ENCODE assay signal across 8 cellular contexts in genomic region chr9:113875917-113876805, GRCh38. TPM values are rescaled to one million over a fixed set of nuclear protein-coding genes. Genes with fewer than 3 reads are reported as not detected.
DNase-seq lines count a peak whose midpoint lies in the region; ATAC-seq and TF ChIP-seq lines count a peak whose summit lies in the region.

ZNF618 (plus strand) TSS chr9:113876309; CDS start chr9:113876381, 72 bp downstream.

- intact Hi-C loops in right cardiac atrium (cut with DNase I), result no loop called here
- intact Hi-C loops in prostate gland (cut with DNase I), result loop anchor here (5.0 to 10.0 kb wide), 2 partner anchors 69 to 79 kb away; no protein-coding TSS in a partner anchor

- peak within 1 kb of the TSS; percentile 94 for H3K9ac ChIP-seq in adipocyte (ENCODE audit: low read length)

- H3K9me3 ChIP-seq in adipocyte (ENCODE audit: control insufficient read depth, low read length), result no peaks in the 10 kb centered on the region
- H3K9me3 ChIP-seq in right cardiac atrium (ENCODE audit: control insufficient read depth, low read length), result no peaks in the 10 kb centered on the region
- H3K9me3 ChIP-seq in prostate gland, result no peaks in the 10 kb centered on the region

- H3K27ac ChIP-seq in right cardiac atrium (ENCODE audit: low read length) (peak within 1 kb of the TSS; percentile 68), prostate gland (peak within 1 kb of the TSS; percentile 65 to 66)

- no peak for TF ChIP-seq POLR2A in prostate gland (IDR thresholded peaks at IDR 0.05)

- H3K4me1 ChIP-seq in adipocyte (ENCODE audit: control insufficient read depth, insufficient read depth, low read length), result peaks cover 25% of the 10 kb centered on the region
- H3K4me1 ChIP-seq in right cardiac atrium (ENCODE audit: control insufficient read depth, insufficient read depth, low read length), result no peaks in the 10 kb centered on the region
- no peaks in the 10 kb centered on the region for H3K4me1 ChIP-seq in prostate gland (replicated peaks)

- WGBS in right cardiac atrium, result under 1% methylated on average over 100 of the region's 117 CpGs
- 1% methylated on average over 86 of the region's 117 CpGs for WGBS in prostate gland

- DNase-seq in AG20443 (ENCODE audit: low spot score) (peak; percentile 86), NCI-H2196 treated with DMSO at 0.1 percent for 48 hours (lab: John Stamatoyannopoulos, UW; ENCODE audit: unreplicated experiment) (peak; percentile 13), adipocyte (ENCODE audit: low read depth) (peak; percentile 73), right cardiac atrium (peak; percentile 25 to 72 (median 71)), prostate gland (ENCODE audit: low spot score) (no peak)

- H3K36me3 ChIP-seq in adipocyte (ENCODE audit: control insufficient read depth, insufficient read depth, low read length, severe bottlenecking) (no peaks in the 10 kb centered on the region), prostate gland (no peaks in the 10 kb centered on the region)

- H3K4me3 ChIP-seq in adipocyte (ENCODE audit: low read length) (peak within 1 kb of the TSS; percentile 89), right cardiac atrium (ENCODE audit: low read length) (peak within 1 kb of the TSS; percentile 100), prostate gland (peak within 1 kb of the TSS; percentile 85 to 91)

- ATAC-seq in GM18502 (IDR thresholded peaks at IDR 0.05; ENCODE audit: poor library complexity, unreplicated experiment) (peak; percentile 48), right cardiac atrium (peak; percentile 76 to 83), GM18907 (IDR thresholded peaks at IDR 0.05; ENCODE audit: unreplicated experiment) (no peak), GM21515 (IDR thresholded peaks at IDR 0.05; ENCODE audit: unreplicated experiment) (no peak)

- TF ChIP-seq CTCF in prostate gland (IDR thresholded peaks at IDR 0.05), result no peak

- H3K27me3 ChIP-seq in adipocyte (replicated peaks; ENCODE audit: control insufficient read depth, insufficient read depth, low read length) (no peaks in the 10 kb centered on the region), right cardiac atrium (ENCODE audit: control insufficient read depth, insufficient read depth) (no peaks in the 10 kb centered on the region), prostate gland (replicated peaks; ENCODE audit: insufficient read depth) (no peaks in the 10 kb centered on the region)

RNA-seq across cellular contexts. Expression of gene ZNF618, which starts in this region (rescaled TPM):
- 1 to 10 TPM; 2.6 to 3.3 (median 2.9) TPM for total RNA-seq in right cardiac atrium
- polyA plus RNA-seq in right cardiac atrium, result 1.4 TPM
- total RNA-seq in prostate gland, result 10 to 100 TPM in 1 of 2 donors, 1 to 10 TPM in 1; 4.6 to 11.3 TPM

Comparison
In these comparisons a context has a peak if more than half of its experiments do, and no peak if none do; other contexts are left out.
1. ATAC-seq: peak in GM18502 (single experiment) and right cardiac atrium (2 of 2); none in GM18907 (single experiment) and GM21515 (single experiment).
2. Peak in every context shown above with its lines, with median percentiles within 50 percentile points of each other: H3K4me3 ChIP-seq.